In genomic region chrX:37745354-37745753, GRCh38 we compare ENCODE assay signal across 8 cellular contexts. TPM values are rescaled to one million over a fixed set of nuclear protein-coding genes. Genes with fewer than 3 reads are reported as not detected.
DNase-seq lines count a peak whose midpoint lies in the region; ATAC-seq, FAIRE-seq and TF ChIP-seq lines count a peak whose summit lies in the region.

No MANE protein-coding gene starts in this region.

- H3K27ac ChIP-seq in RWPE2 (ENCODE audit: poor library complexity, severe bottlenecking) = no peak overlapping the region
- no peak overlapping the region for H3K27ac ChIP-seq in pancreas

- H3K27me3 Mint-ChIP-seq in type B pancreatic cell = no peaks in the 10 kb centered on the region

- TF ChIP-seq CTCF in RWPE2 (IDR thresholded peaks at IDR 0.05; ENCODE audit: poor library complexity, severe bottlenecking) = peak; percentile 63
- peak; percentile 57 to 87 (median 85) for TF ChIP-seq CTCF in pancreas (IDR thresholded peaks at IDR 0.05)
- TF ChIP-seq CTCF in type B pancreatic cell (conservative IDR thresholded peaks at IDR 0.05) = peak; percentile 82

- no peaks in the 10 kb centered on the region for H3K36me3 Mint-ChIP-seq in type B pancreatic cell

- H3K4me3 Mint-ChIP-seq in type B pancreatic cell = no peak overlapping the region

- H3K9me3 Mint-ChIP-seq in type B pancreatic cell = no peaks in the 10 kb centered on the region

- no peaks in the 10 kb centered on the region for H3K4me1 ChIP-seq in RWPE2 (ENCODE audit: insufficient read depth, poor library complexity, severe bottlenecking)
- no peaks in the 10 kb centered on the region for H3K4me1 ChIP-seq in pancreas

- intact Hi-C loops in pancreas (cut with DNase I) = loop anchor here in 1 of 3 donors (10.0 kb wide), 2 partner anchors 79 to 429 kb away; no protein-coding TSS in a partner anchor

- DNase-seq in DMS114 treated with DMSO at 0.1 percent for 48 hours (lab: John Stamatoyannopoulos, UW; ENCODE audit: unreplicated experiment) = peak; percentile 15
- DNase-seq in Kasumi-1 (lab: John Stamatoyannopoulos, UW) = peak; percentile 59 to 67
- no peak for DNase-seq in RWPE2 (ENCODE audit: low spot score)
- peak; percentile 89 for DNase-seq in activated effector memory CD4-positive, alpha-beta T cell treated with anti-CD3 and anti-CD28 coated beads, Interleukin-2, amount 50 U/mL, for 16 hours
- DNase-seq in frontal cortex (ENCODE audit: low spot score in 2 of 2) = peak; percentile 19 to 22
- DNase-seq in pancreas = peak; percentile 30 to 86 (median 69)
- DNase-seq in type B pancreatic cell (ENCODE audit: extremely low spot score, unreplicated experiment) = peak; percentile 69

- H3K4me1 Mint-ChIP-seq in type B pancreatic cell (ENCODE audit: unreplicated experiment) = no peaks in the 10 kb centered on the region

- ATAC-seq in GM21717 (IDR thresholded peaks at IDR 0.05; ENCODE audit: unreplicated experiment) (peak; percentile 48), RWPE2 (ENCODE audit: low read depth) (peak; percentile 64; the same call in 2 of the 3 replicates), pancreas (peak; percentile 86 to 98 (median 95))

- FAIRE-seq in frontal cortex (lab: Jason Lieb, UNC) (no peak), pancreas (lab: Jason Lieb, UNC) (peak; percentile 98)

- H3K36me3 ChIP-seq in RWPE2 (ENCODE audit: low read depth) (no peaks in the 10 kb centered on the region), pancreas (no peaks in the 10 kb centered on the region)

- WGBS in pancreas, 2 donors = 8 to 21% methylated on average over 3 of the region's 3 CpGs

- no peak overlapping the region for H3K27ac Mint-ChIP-seq in type B pancreatic cell

- H3K27me3 ChIP-seq in RWPE2 (ENCODE audit: insufficient read depth, poor library complexity, severe bottlenecking) (no peaks in the 10 kb centered on the region), pancreas (no peaks in the 10 kb centered on the region)

- no peak overlapping the region for H3K4me3 ChIP-seq in RWPE2 (ENCODE audit: severe bottlenecking)
- H3K4me3 ChIP-seq in pancreas = no peak overlapping the region

- no peaks in the 10 kb centered on the region for H3K9me3 ChIP-seq in RWPE2 (ENCODE audit: severe bottlenecking)
- H3K9me3 ChIP-seq in pancreas = no peaks in the 10 kb centered on the region

RNA-seq across cellular contexts. Expression of gene CYBB, which starts 34.5 kb away (rescaled TPM):
- 10.6 TPM for total RNA-seq in frontal cortex
- total RNA-seq in pancreas = 10 to 100 TPM in 3 of 6 donors, 1 to 10 TPM in 3; 1.5 to 38.3 (median 7.6) TPM
- 1 to 10 TPM in 1 of 2 donors, under 1 TPM in 1; 0.80 to 1.1 TPM for polyA plus RNA-seq in pancreas
- 0.17 TPM in 2 replicates for total RNA-seq in type B pancreatic cell (ENCODE audit: low replicate concordance)

RNA-seq across cellular contexts. Expression of gene XK, which starts 59.8 kb away (rescaled TPM):
- total RNA-seq in frontal cortex (3.7 TPM), pancreas (1 to 10 TPM; 3.1 to 5.4 (median 4.1) TPM), type B pancreatic cell (ENCODE audit: low replicate concordance) (1.6 and 1.7 TPM in 2 replicates)
- polyA plus RNA-seq in pancreas = 1 to 10 TPM; 1.2 to 1.3 TPM
